In genomic region chr5:84088996-84089395, GRCh38 we compare ENCODE assay signal across 9 cellular contexts.
A peak's percentile ranks its signal among the peaks of the same experiment; 100 is the strongest.
DNase-seq lines count a peak whose midpoint lies in the region; ATAC-seq and TF ChIP-seq lines count a peak whose summit lies in the region.
"Had no signal": no experiment of that assay in that cellular context is flagged by ENCODE, and none has a peak within 500 bp of the region (broad histone marks: within the 10 kb centered on the region; RNA-seq: fewer than 3 reads in every experiment).

No MANE protein-coding gene starts in this region.

- H3K27ac ChIP-seq in colonic mucosa (no peak overlapping the region), smooth muscle cell (ENCODE audit: low read depth) (no peak overlapping the region)
- H3K27ac ChIP-seq: BLaER1 had no signal

- DNase-seq in NCI-H524 (lab: John Stamatoyannopoulos, UW) (peak; percentile 30 to 75), NCI-H524 treated with DMSO at 0.1 percent for 48 hours (lab: John Stamatoyannopoulos, UW) (no peak), MV-4-11 (lab: John Stamatoyannopoulos, UW) (peak; percentile 50), colonic mucosa (peak; percentile 29), smooth muscle cell (lab: John Stamatoyannopoulos, UW; ENCODE audit: unreplicated experiment) (no peak), GF-D8 (lab: John Stamatoyannopoulos, UW) (no peak), cortex of kidney (lab: John Stamatoyannopoulos, UW) (no peak)
- DNase-seq in stimulated activated naive CD8-positive, alpha-beta T cell treated with anti-CD3 and anti-CD28 coated beads, Interleukin-15, Interleukin-2, amounts not matched to agents 100 U/mL and 50 U/mL, for 24 hours, result no peak

- WGBS in smooth muscle cell (ENCODE audit: low lambda C conversion rate), result 83% methylated on average over 2 of the region's 2 CpGs

- H3K9me3 ChIP-seq in colonic mucosa, result no peaks in the 10 kb centered on the region
- no peaks in the 10 kb centered on the region for H3K9me3 ChIP-seq in smooth muscle cell (replicated peaks; ENCODE audit: low read depth)
- H3K9me3 ChIP-seq: BLaER1 had no signal

- H3K4me1 ChIP-seq in colonic mucosa (no peaks in the 10 kb centered on the region), smooth muscle cell (ENCODE audit: low read depth) (peaks cover 18% of the 10 kb centered on the region)
- H3K4me1 ChIP-seq: BLaER1 had no signal

- no peak overlapping the region for H2AFZ ChIP-seq in smooth muscle cell (ENCODE audit: low read depth)

- ATAC-seq in stimulated activated naive CD8-positive, alpha-beta T cell treated with anti-CD3 and anti-CD28 coated beads, Interleukin-15, Interleukin-2, amounts not matched to agents 100 U/mL and 50 U/mL, for 24 hours, result no peak

- intact Hi-C loops in colonic mucosa (cut with DNase I), result no loop called here

- no peaks in the 10 kb centered on the region for H3K79me2 ChIP-seq in smooth muscle cell (ENCODE audit: low read depth)

- H3K36me3 ChIP-seq in colonic mucosa (no peaks in the 10 kb centered on the region), smooth muscle cell (ENCODE audit: low read depth) (peaks cover 4% of the 10 kb centered on the region)
- H3K36me3 ChIP-seq: BLaER1 had no signal

- no peak overlapping the region for H3K4me2 ChIP-seq in smooth muscle cell
- H3K4me2 ChIP-seq: BLaER1 had no signal

- H3K4me3 ChIP-seq in colonic mucosa (no peak overlapping the region), smooth muscle cell (no peak overlapping the region)
- H3K4me3 ChIP-seq: BLaER1 had no signal

- no peak overlapping the region for H3K9ac ChIP-seq in colonic mucosa (ENCODE audit: low read depth in 2 of 2, low read length in 2 of 2)
- H3K9ac ChIP-seq in smooth muscle cell (ENCODE audit: low read depth), result no peak overlapping the region
- H3K9ac ChIP-seq: BLaER1 had no signal

- H3F3A ChIP-seq in smooth muscle cell (ENCODE audit: low read depth), result no peaks in the 10 kb centered on the region

- no peak for TF ChIP-seq CTCF in colonic mucosa (IDR thresholded peaks at IDR 0.05)
- peak; percentile 34 for TF ChIP-seq CTCF in smooth muscle cell (IDR thresholded peaks at IDR 0.05; ENCODE audit: borderline replicate concordance, insufficient read depth, poor library complexity, severe bottlenecking)

- H3K27me3 ChIP-seq in colonic mucosa (no peaks in the 10 kb centered on the region), smooth muscle cell (ENCODE audit: low read depth) (no peaks in the 10 kb centered on the region)
- H3K27me3 ChIP-seq: BLaER1 had no signal

- H4K20me1 ChIP-seq in smooth muscle cell (ENCODE audit: low read depth), result no peaks in the 10 kb centered on the region
- H4K20me1 ChIP-seq: BLaER1 had no signal

Comparison
In these comparisons a context has a peak if more than half of its experiments do, and no peak if none do; other contexts are left out.
1. DNase-seq: peak in NCI-H524 (2 of 2), MV-4-11 (single experiment) and colonic mucosa (single experiment); none in NCI-H524 treated with DMSO at 0.1 percent for 48 hours (single experiment), smooth muscle cell (single experiment), GF-D8 (single experiment), stimulated activated naive CD8-positive, alpha-beta T cell treated with anti-CD3 and anti-CD28 coated beads, Interleukin-15, Interleukin-2, amounts not matched to agents 100 U/mL and 50 U/mL, for 24 hours (single experiment) and cortex of kidney (single experiment).